In the genomic region with DNA sequence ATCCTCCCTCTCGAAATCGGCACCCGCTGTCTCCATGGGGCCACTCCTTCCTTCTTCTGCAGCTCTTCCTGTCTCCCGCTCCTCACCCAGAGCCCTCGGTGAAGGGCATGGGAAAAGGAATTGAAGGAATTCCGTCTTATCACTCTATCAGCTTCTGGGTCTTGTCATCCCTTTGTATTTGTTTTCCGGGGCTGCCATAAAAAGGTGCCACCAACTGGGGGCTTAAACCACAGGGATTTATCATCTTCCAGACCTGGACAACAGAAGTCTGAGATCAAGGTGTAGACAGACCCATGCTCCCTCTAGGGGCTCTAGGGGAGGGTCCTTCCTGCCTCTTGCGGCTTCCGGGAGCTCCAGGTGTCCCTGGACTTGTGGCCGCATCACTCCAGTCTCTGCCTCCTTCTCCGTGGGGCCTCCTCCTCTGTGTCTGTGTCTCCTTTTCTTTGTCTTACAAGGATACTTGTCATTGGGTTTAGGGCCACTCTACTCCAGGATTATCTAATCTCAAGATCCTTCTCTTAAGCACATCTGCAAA, we compare ENCODE assay signal across 1 cellular context.
TF ChIP-seq lines count a peak whose summit lies in the region.

No MANE protein-coding gene starts in this region.

TF ChIP-seq in GM12878, 131 proteins besides CTCF, POLR2A, EP300 and RAD21:
- TF ChIP-seq, protein P1, sequence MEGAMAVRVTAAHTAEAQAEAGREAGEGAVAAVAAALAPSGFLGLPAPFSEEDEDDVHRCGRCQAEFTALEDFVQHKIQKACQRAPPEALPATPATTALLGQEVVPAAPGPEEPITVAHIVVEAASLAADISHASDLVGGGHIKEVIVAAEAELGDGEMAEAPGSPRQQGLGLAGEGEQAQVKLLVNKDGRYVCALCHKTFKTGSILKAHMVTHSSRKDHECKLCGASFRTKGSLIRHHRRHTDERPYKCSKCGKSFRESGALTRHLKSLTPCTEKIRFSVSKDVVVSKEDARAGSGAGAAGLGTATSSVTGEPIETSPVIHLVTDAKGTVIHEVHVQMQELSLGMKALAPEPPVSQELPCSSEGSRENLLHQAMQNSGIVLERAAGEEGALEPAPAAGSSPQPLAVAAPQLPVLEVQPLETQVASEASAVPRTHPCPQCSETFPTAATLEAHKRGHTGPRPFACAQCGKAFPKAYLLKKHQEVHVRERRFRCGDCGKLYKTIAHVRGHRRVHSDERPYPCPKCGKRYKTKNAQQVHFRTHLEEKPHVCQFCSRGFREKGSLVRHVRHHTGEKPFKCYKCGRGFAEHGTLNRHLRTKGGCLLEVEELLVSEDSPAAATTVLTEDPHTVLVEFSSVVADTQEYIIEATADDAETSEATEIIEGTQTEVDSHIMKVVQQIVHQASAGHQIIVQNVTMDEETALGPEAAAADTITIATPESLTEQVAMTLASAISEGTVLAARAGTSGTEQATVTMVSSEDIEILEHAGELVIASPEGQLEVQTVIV (IDR thresholded peaks at IDR 0.05; ENCODE audit: borderline replicate concordance, partially characterized antibody), result no peak
- TF ChIP-seq SKIL (IDR thresholded peaks at IDR 0.05; ENCODE audit: low read depth, poor library complexity, severe bottlenecking) (no peak), IKZF1 (conservative IDR thresholded peaks at IDR 0.05) (no peak), ZNF384 (IDR thresholded peaks at IDR 0.05; ENCODE audit: borderline replicate concordance, low read depth, low read length) (no peak), NR2F1 (conservative IDR thresholded peaks at IDR 0.05) (no peak)
